Comparison of ENCODE assay signal across 8 cellular contexts in the genomic region with DNA sequence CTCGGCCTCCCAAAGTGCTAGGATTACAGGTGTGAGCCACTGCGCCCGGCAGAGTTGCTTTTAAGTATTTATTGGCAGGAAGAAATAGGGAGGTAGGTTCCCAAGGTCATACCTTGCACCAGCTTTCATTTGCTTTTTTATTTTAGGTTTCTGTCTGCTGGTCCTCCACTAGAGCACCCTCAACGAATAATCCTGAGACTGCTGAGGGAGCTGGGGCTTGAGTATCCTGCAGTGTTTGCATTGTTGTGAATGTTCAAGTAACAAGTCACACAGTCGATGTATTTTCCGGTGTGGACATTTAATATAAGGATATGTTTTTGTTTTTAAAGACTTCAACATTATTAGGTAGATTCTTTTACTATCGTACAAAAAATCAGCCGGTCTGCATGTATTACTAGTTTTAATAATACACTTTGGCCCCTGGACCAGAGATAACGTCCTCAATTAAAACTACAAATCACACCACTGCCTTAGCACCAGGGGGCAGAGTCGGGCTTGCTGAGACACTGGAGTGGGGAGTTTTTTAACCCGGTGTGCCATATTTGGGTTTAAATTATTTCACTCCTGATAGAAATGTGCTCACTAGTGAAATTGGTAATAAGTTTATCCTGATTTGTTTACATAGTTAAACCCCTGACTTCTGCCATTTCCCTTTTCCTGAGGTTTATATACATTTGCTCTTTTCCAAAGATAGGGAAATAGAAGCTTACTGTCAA. TPM values are rescaled to one million over a fixed set of nuclear protein-coding genes. Genes with fewer than 3 reads are reported as not detected.
DNase-seq lines count a peak whose midpoint lies in the region; ATAC-seq and TF ChIP-seq lines count a peak whose summit lies in the region.

No MANE protein-coding gene starts in this region.

- no peaks in the 10 kb centered on the region for H3K9me3 ChIP-seq in OCI-LY3 (ENCODE audit: insufficient read depth, low read length)

- H2AFZ ChIP-seq in OCI-LY3 (ENCODE audit: low read depth, low read length): no peak overlapping the region

- in situ Hi-C loops in ACHN (cut with HindIII; ENCODE audit: low pct_ligation_motif_present, low pct_unique_long_range_greater_than_20kb, low sequenced_read_pairs) (no loop called here), G401 (cut with HindIII; ENCODE audit: low sequenced_read_pairs) (no loop called here)

- no peaks in the 10 kb centered on the region for H3K79me2 ChIP-seq in OCI-LY3 (ENCODE audit: low read length)

- H3K4me2 ChIP-seq in OCI-LY3 (ENCODE audit: low read length): peak overlapping the region; percentile 37

- peaks cover 9% of the 10 kb centered on the region for H3K4me1 ChIP-seq in OCI-LY3 (ENCODE audit: low read length)

- TF ChIP-seq CTCF in OCI-LY3 (IDR thresholded peaks at IDR 0.05; ENCODE audit: low read depth, low read length): peak; percentile 89

- H4K20me1 ChIP-seq in OCI-LY3 (ENCODE audit: insufficient read depth, low read length): no peaks in the 10 kb centered on the region

- peaks cover 6% of the 10 kb centered on the region for H3K36me3 ChIP-seq in OCI-LY3 (replicated peaks; ENCODE audit: low read depth, low read length)

- no peak overlapping the region for H3K4me3 ChIP-seq in OCI-LY3 (ENCODE audit: low read length)

- H3K27ac ChIP-seq in OCI-LY3 (ENCODE audit: low read length): no peak overlapping the region

- H3K27me3 ChIP-seq in OCI-LY3 (ENCODE audit: low read depth, low read length): no peaks in the 10 kb centered on the region

- peak; percentile 33 for DNase-seq in ACHN
- DNase-seq in G401 (ENCODE audit: low spot score): peak; percentile 57
- peak; percentile 55 for DNase-seq in dermis blood vessel endothelial cell
- DNase-seq in midbrain (lab: John Stamatoyannopoulos, UW): peak; percentile 39
- DNase-seq in SHP77 treated with DMSO at 0.1 percent for 48 hours (lab: John Stamatoyannopoulos, UW): no peak
- no peak for DNase-seq in activated gamma-delta T cell treated with Interleukin-2 at 50 U/mL for 16 hours

- H3K9ac ChIP-seq in OCI-LY3 (ENCODE audit: low read length): no peak overlapping the region

- ATAC-seq in HG02981 (IDR thresholded peaks at IDR 0.05; ENCODE audit: unreplicated experiment): peak; percentile 56

RNA-seq across cellular contexts. Expression of gene SMIM20, which starts 11.6 kb away (rescaled TPM):
- total RNA-seq in G401 (2014; rRNA removed; shearing (Covaris generic)): 99.6 and 111 TPM in 2 replicates
- total RNA-seq in dermis blood vessel endothelial cell: 14.0 and 14.5 TPM in 2 replicates

Comparison
In these comparisons a context has a peak if more than half of its experiments do, and no peak if none do; other contexts are left out.
1. DNase-seq: peak in ACHN (single experiment), G401 (single experiment), dermis blood vessel endothelial cell (single experiment) and midbrain (single experiment); none in SHP77 treated with DMSO at 0.1 percent for 48 hours (single experiment) and activated gamma-delta T cell treated with Interleukin-2 at 50 U/mL for 16 hours (single experiment).